Comparison of ENCODE assay signal across 1 cellular context in the genomic region with DNA sequence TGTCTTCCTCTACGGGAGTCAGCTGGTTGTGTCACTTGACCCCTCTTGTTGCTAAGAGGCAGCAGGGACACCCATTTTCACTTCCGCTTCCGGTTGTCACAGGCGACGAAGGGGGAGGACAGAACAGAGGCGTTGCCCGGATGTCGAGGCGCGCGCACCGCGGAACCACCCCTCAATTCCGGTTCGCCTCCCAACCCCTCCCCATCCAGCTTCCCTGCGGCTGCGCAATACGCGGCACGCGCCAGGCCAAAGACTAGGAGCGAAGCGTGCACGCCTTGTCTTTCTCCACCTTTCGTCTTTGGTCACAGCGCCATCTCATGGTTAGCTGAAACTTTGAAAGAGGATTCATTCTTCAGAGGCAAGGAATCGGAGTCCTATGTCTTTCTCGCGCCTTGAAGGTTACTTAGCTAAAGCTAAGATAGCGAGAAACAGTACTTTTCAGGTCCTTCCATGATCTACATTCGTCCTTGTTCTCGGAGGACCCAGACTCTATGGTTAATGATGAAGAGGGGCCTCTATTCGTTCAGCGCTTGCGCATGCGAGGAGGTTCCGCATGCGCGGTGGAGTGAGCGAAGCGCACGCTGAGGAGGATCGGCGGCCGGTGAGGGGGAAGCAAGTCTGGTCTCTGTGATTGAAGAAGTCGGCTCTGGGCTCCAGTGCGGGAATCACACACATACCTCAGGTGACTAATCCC.
TF ChIP-seq lines count a peak whose summit lies in the region.

A gene (minus strand): TSS at position 30 of the 694 bp plus-strand sequence. CDS start 106 bp downstream, outside the sequence.
A gene (plus strand): TSS at position 554 of the 694 bp plus-strand sequence. CDS start 4,440 bp downstream, outside the sequence.

TF ChIP-seq in HepG2, 621 proteins besides CTCF, POLR2A, EP300 and RAD21 (continued from another document and continues in another):
- TF ChIP-seq SP1 (IDR thresholded peaks at IDR 0.05) (no peak), SP1 (CRISPR knock-in tag; IDR thresholded peaks at IDR 0.05) (peak; percentile 48; the same call in 1 of the 2 replicates), TP53 (CRISPR knock-in tag; conservative IDR thresholded peaks at IDR 0.05) (no peak), XRCC5 (optimal IDR thresholded peaks at IDR 0.05; ENCODE audit: low read length) (no peak), CEBPG (CRISPR knock-in tag; IDR thresholded peaks at IDR 0.05) (peak; percentile 62), HNF4A (CRISPR knock-in tag; IDR thresholded peaks at IDR 0.05) (0 out of 2 replicates have a peak, but pooled peaks have one; percentile 11), SAFB2 (CRISPR knock-in tag; IDR thresholded peaks at IDR 0.05; ENCODE audit: borderline replicate concordance, low read depth) (0 out of 2 replicates have a peak, but pooled peaks have one; percentile 50), SP5 (CRISPR knock-in tag; IDR thresholded peaks at IDR 0.05; ENCODE audit: borderline replicate concordance, low read depth) (0 out of 2 replicates have a peak, but pooled peaks have one; percentile 27), PHF20 (CRISPR knock-in tag; IDR thresholded peaks at IDR 0.05) (peak; percentile 96), SNAPC2 (CRISPR knock-in tag; IDR thresholded peaks at IDR 0.05) (no peak), NR2F6 (IDR thresholded peaks at IDR 0.05) (peak; percentile 75; the same call in 1 of the 2 replicates), NR2F6 (CRISPR knock-in tag; IDR thresholded peaks at IDR 0.05) (peak; percentile 79; the same call in 1 of the 2 replicates), MTA1 (CRISPR knock-in tag; IDR thresholded peaks at IDR 0.05; ENCODE audit: borderline replicate concordance) (no peak), TGIF2 (CRISPR knock-in tag; IDR thresholded peaks at IDR 0.05) (peak; percentile 99), ESRRA (CRISPR knock-in tag; IDR thresholded peaks at IDR 0.05; ENCODE audit: low read depth) (0 out of 2 replicates have a peak, but pooled peaks have one; percentile 62), SOX5 (CRISPR knock-in tag; IDR thresholded peaks at IDR 0.05; ENCODE audit: borderline replicate concordance) (peak; percentile 49), SMC3 (IDR thresholded peaks at IDR 0.05; ENCODE audit: low read length) (no peak), ZNF788 (CRISPR knock-in tag; IDR thresholded peaks at IDR 0.05; ENCODE audit: borderline replicate concordance) (peak; percentile 67; the same call in 1 of the 2 replicates), SP4 (CRISPR knock-in tag; IDR thresholded peaks at IDR 0.05) (peak; percentile 61), CREM (IDR thresholded peaks at IDR 0.05) (peak; percentile 88), CREM (CRISPR knock-in tag; IDR thresholded peaks at IDR 0.05) (no peak), ZNF549 (CRISPR knock-in tag; IDR thresholded peaks at IDR 0.05) (no peak), ZNF75D (CRISPR knock-in tag; IDR thresholded peaks at IDR 0.05; ENCODE audit: borderline replicate concordance) (no peak), ZNF343 (CRISPR knock-in tag; IDR thresholded peaks at IDR 0.05) (no peak), REXO4 (CRISPR knock-in tag; IDR thresholded peaks at IDR 0.05; ENCODE audit: borderline replicate concordance) (no peak), ZNF607 (CRISPR knock-in tag; IDR thresholded peaks at IDR 0.05; ENCODE audit: borderline replicate concordance) (peak; percentile 73; the same call in 1 of the 2 replicates), ZSCAN9 (CRISPR knock-in tag; IDR thresholded peaks at IDR 0.05; ENCODE audit: borderline replicate concordance) (no peak), TAF1 (CRISPR knock-in tag; IDR thresholded peaks at IDR 0.05) (peak; percentile 58), MTF2 (CRISPR knock-in tag; IDR thresholded peaks at IDR 0.05; ENCODE audit: borderline replicate concordance) (no peak), ZMYM4 (CRISPR knock-in tag; IDR thresholded peaks at IDR 0.05) (peak; percentile 97), ZNF260 (CRISPR knock-in tag; IDR thresholded peaks at IDR 0.05; ENCODE audit: borderline replicate concordance, low read depth) (no peak), HCFC1 (IDR thresholded peaks at IDR 0.05; ENCODE audit: low read depth, low read length) (peak; percentile 60; the same call in 1 of the 2 replicates), BHLHE40 (IDR thresholded peaks at IDR 0.05; ENCODE audit: low read length) (peak; percentile 93), FOXK1 (CRISPR knock-in tag; IDR thresholded peaks at IDR 0.05; ENCODE audit: borderline replicate concordance, low read depth) (peak; percentile 96), ZSCAN25 (CRISPR knock-in tag; IDR thresholded peaks at IDR 0.05) (peak; percentile 43; the same call in 1 of the 2 replicates), PHF5A (CRISPR knock-in tag; IDR thresholded peaks at IDR 0.05; ENCODE audit: low read depth, unreplicated experiment) (peak; percentile 49), ZNF816 (CRISPR knock-in tag; IDR thresholded peaks at IDR 0.05; ENCODE audit: borderline replicate concordance) (peak; percentile 88)
- TF ChIP-seq, protein P1, sequence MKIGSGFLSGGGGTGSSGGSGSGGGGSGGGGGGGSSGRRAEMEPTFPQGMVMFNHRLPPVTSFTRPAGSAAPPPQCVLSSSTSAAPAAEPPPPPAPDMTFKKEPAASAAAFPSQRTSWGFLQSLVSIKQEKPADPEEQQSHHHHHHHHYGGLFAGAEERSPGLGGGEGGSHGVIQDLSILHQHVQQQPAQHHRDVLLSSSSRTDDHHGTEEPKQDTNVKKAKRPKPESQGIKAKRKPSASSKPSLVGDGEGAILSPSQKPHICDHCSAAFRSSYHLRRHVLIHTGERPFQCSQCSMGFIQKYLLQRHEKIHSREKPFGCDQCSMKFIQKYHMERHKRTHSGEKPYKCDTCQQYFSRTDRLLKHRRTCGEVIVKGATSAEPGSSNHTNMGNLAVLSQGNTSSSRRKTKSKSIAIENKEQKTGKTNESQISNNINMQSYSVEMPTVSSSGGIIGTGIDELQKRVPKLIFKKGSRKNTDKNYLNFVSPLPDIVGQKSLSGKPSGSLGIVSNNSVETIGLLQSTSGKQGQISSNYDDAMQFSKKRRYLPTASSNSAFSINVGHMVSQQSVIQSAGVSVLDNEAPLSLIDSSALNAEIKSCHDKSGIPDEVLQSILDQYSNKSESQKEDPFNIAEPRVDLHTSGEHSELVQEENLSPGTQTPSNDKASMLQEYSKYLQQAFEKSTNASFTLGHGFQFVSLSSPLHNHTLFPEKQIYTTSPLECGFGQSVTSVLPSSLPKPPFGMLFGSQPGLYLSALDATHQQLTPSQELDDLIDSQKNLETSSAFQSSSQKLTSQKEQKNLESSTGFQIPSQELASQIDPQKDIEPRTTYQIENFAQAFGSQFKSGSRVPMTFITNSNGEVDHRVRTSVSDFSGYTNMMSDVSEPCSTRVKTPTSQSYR (CRISPR knock-in tag; IDR thresholded peaks at IDR 0.05; ENCODE audit: borderline replicate concordance) = peak; percentile 66; the same call in 1 of the 2 replicates
- TF ChIP-seq, protein P2, sequence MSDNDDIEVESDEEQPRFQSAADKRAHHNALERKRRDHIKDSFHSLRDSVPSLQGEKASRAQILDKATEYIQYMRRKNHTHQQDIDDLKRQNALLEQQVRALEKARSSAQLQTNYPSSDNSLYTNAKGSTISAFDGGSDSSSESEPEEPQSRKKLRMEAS (IDR thresholded peaks at IDR 0.05) = peak; percentile 86
- TF ChIP-seq, protein P3, sequence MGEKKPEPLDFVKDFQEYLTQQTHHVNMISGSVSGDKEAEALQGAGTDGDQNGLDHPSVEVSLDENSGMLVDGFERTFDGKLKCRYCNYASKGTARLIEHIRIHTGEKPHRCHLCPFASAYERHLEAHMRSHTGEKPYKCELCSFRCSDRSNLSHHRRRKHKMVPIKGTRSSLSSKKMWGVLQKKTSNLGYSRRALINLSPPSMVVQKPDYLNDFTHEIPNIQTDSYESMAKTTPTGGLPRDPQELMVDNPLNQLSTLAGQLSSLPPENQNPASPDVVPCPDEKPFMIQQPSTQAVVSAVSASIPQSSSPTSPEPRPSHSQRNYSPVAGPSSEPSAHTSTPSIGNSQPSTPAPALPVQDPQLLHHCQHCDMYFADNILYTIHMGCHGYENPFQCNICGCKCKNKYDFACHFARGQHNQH (CRISPR knock-in tag; IDR thresholded peaks at IDR 0.05) = peak; percentile 64; the same call in 1 of the 2 replicates
- TF ChIP-seq, protein P4, sequence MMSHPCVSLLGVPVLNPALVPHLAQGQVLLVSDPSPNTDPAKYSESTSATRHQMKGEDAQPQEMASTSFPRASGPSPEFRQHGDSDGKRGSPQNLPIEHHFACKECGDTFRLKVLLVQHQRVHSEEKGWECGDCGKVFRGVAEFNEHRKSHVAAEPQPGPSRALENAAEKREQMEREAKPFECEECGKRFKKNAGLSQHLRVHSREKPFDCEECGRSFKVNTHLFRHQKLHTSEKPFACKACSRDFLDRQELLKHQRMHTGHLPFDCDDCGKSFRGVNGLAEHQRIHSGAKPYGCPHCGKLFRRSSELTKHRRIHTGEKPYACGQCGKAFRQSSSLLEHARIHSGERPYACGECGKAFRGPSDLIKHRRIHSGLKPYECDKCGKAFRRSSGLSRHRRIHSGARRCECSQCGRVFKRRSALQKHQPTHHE (CRISPR knock-in tag; IDR thresholded peaks at IDR 0.05; ENCODE audit: borderline replicate concordance) = peak; percentile 37; the same call in 1 of the 2 replicates
- TF ChIP-seq, protein P5, sequence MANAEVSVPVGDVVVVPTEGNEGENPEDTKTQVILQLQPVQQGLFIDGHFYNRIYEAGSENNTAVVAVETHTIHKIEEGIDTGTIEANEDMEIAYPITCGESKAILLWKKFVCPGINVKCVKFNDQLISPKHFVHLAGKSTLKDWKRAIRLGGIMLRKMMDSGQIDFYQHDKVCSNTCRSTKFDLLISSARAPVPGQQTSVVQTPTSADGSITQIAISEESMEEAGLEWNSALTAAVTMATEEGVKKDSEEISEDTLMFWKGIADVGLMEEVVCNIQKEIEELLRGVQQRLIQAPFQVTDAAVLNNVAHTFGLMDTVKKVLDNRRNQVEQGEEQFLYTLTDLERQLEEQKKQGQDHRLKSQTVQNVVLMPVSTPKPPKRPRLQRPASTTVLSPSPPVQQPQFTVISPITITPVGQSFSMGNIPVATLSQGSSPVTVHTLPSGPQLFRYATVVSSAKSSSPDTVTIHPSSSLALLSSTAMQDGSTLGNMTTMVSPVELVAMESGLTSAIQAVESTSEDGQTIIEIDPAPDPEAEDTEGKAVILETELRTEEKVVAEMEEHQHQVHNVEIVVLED (CRISPR knock-in tag; IDR thresholded peaks at IDR 0.05; ENCODE audit: borderline replicate concordance) = peak; percentile 90
- TF ChIP-seq, protein P6, sequence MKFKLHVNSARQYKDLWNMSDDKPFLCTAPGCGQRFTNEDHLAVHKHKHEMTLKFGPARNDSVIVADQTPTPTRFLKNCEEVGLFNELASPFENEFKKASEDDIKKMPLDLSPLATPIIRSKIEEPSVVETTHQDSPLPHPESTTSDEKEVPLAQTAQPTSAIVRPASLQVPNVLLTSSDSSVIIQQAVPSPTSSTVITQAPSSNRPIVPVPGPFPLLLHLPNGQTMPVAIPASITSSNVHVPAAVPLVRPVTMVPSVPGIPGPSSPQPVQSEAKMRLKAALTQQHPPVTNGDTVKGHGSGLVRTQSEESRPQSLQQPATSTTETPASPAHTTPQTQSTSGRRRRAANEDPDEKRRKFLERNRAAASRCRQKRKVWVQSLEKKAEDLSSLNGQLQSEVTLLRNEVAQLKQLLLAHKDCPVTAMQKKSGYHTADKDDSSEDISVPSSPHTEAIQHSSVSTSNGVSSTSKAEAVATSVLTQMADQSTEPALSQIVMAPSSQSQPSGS (CRISPR knock-in tag; IDR thresholded peaks at IDR 0.05) = 0 out of 2 replicates have a peak, but pooled peaks have one; percentile 47
- TF ChIP-seq, protein P7, sequence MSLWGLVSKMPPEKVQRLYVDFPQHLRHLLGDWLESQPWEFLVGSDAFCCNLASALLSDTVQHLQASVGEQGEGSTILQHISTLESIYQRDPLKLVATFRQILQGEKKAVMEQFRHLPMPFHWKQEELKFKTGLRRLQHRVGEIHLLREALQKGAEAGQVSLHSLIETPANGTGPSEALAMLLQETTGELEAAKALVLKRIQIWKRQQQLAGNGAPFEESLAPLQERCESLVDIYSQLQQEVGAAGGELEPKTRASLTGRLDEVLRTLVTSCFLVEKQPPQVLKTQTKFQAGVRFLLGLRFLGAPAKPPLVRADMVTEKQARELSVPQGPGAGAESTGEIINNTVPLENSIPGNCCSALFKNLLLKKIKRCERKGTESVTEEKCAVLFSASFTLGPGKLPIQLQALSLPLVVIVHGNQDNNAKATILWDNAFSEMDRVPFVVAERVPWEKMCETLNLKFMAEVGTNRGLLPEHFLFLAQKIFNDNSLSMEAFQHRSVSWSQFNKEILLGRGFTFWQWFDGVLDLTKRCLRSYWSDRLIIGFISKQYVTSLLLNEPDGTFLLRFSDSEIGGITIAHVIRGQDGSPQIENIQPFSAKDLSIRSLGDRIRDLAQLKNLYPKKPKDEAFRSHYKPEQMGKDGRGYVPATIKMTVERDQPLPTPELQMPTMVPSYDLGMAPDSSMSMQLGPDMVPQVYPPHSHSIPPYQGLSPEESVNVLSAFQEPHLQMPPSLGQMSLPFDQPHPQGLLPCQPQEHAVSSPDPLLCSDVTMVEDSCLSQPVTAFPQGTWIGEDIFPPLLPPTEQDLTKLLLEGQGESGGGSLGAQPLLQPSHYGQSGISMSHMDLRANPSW (CRISPR knock-in tag; IDR thresholded peaks at IDR 0.05; ENCODE audit: borderline replicate concordance) = peak; percentile 81; the same call in 1 of the 2 replicates
- TF ChIP-seq, protein P8, sequence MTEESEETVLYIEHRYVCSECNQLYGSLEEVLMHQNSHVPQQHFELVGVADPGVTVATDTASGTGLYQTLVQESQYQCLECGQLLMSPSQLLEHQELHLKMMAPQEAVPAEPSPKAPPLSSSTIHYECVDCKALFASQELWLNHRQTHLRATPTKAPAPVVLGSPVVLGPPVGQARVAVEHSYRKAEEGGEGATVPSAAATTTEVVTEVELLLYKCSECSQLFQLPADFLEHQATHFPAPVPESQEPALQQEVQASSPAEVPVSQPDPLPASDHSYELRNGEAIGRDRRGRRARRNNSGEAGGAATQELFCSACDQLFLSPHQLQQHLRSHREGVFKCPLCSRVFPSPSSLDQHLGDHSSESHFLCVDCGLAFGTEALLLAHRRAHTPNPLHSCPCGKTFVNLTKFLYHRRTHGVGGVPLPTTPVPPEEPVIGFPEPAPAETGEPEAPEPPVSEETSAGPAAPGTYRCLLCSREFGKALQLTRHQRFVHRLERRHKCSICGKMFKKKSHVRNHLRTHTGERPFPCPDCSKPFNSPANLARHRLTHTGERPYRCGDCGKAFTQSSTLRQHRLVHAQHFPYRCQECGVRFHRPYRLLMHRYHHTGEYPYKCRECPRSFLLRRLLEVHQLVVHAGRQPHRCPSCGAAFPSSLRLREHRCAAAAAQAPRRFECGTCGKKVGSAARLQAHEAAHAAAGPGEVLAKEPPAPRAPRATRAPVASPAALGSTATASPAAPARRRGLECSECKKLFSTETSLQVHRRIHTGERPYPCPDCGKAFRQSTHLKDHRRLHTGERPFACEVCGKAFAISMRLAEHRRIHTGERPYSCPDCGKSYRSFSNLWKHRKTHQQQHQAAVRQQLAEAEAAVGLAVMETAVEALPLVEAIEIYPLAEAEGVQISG (CRISPR knock-in tag; IDR thresholded peaks at IDR 0.05) = peak; percentile 99
- TF ChIP-seq, protein P9, sequence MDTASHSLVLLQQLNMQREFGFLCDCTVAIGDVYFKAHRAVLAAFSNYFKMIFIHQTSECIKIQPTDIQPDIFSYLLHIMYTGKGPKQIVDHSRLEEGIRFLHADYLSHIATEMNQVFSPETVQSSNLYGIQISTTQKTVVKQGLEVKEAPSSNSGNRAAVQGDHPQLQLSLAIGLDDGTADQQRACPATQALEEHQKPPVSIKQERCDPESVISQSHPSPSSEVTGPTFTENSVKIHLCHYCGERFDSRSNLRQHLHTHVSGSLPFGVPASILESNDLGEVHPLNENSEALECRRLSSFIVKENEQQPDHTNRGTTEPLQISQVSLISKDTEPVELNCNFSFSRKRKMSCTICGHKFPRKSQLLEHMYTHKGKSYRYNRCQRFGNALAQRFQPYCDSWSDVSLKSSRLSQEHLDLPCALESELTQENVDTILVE (CRISPR knock-in tag; IDR thresholded peaks at IDR 0.05) = peak; percentile 87
- TF ChIP-seq, protein P10, sequence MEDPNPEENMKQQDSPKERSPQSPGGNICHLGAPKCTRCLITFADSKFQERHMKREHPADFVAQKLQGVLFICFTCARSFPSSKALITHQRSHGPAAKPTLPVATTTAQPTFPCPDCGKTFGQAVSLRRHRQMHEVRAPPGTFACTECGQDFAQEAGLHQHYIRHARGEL (CRISPR knock-in tag; IDR thresholded peaks at IDR 0.05) = no peak
